In genomic region chr9:34456746-34457145, GRCh38 we compare ENCODE assay signal across 9 cellular contexts. TPM values are rescaled to one million over a fixed set of nuclear protein-coding genes. Genes with fewer than 3 reads are reported as not detected.
DNase-seq lines count a peak whose midpoint lies in the region; ATAC-seq and TF ChIP-seq lines count a peak whose summit lies in the region.
"Had no signal": no experiment of that assay in that cellular context is flagged by ENCODE, and none has a peak within 500 bp of the region (broad histone marks: within the 10 kb centered on the region; RNA-seq: fewer than 3 reads in every experiment).

No MANE protein-coding gene starts in this region.

- H3K9me3 ChIP-seq in heart left ventricle (no peaks in the 10 kb centered on the region), breast epithelium (no peaks in the 10 kb centered on the region), upper lobe of left lung (no peaks in the 10 kb centered on the region)

- H3K27me3 ChIP-seq in heart left ventricle (no peaks in the 10 kb centered on the region), breast epithelium (no peaks in the 10 kb centered on the region), mesendoderm (ENCODE audit: insufficient read depth, low read length, poor library complexity) (peaks cover 3% of the 10 kb centered on the region), upper lobe of left lung (no peaks in the 10 kb centered on the region)

- H2AK5ac ChIP-seq in mesendoderm (ENCODE audit: low read length) = no peak overlapping the region

- 30 to 50% (median 37%) methylated on average over 3 to 4 of the region's 4 CpGs for WGBS in heart left ventricle, 4 donors
- no CpG with 5 or more reads among the region's 4 CpGs for WGBS in mesendoderm (ENCODE audit: extremely low coverage, insufficient coverage, low lambda C conversion rate)
- WGBS in upper lobe of left lung, 2 donors = 58 to 80% methylated on average over 4 of the region's 4 CpGs

- TF ChIP-seq CTCF in heart left ventricle (IDR thresholded peaks at IDR 0.05) (no peak), breast epithelium (IDR thresholded peaks at IDR 0.05) (no peak), upper lobe of left lung (IDR thresholded peaks at IDR 0.05) (no peak)

- intact Hi-C loops in heart left ventricle (cut with DNase I) = loop anchor here in 3 of 10 donors (2.0 to 10.0 kb wide), 5 partner anchors 16 to 818 kb away; partner anchors contain the start of genes ENHO (in 1 of the 3), KIF24 (in 1 of the 3), NUDT2 (in 1 of the 3) and RPP25L (in 1 of the 3)
- intact Hi-C loops in left cardiac atrium (cut with DNase I) = no loop called here
- intact Hi-C loops in breast epithelium (cut with DNase I; ENCODE audit: low total_unique reads) = no loop called here

- H3K18ac ChIP-seq in mesendoderm (ENCODE audit: low read length) = no peak overlapping the region

- H2BK15ac ChIP-seq in mesendoderm (replicated peaks; ENCODE audit: low read depth) = no peak overlapping the region

- H3K79me1 ChIP-seq in mesendoderm (ENCODE audit: low read length) = peaks cover 9% of the 10 kb centered on the region

- peak overlapping the region; percentile 64 for H3K9ac ChIP-seq in mesendoderm (ENCODE audit: low read length)

- DNase-seq in heart left ventricle (no peak), left cardiac atrium (no peak), breast epithelium (ENCODE audit: low spot score in 2 of 2) (no peak), mesendoderm (peak; percentile 54), upper lobe of left lung (no peak), NOMO-1 (lab: John Stamatoyannopoulos, UW; ENCODE audit: unreplicated experiment in 2 of 2) (no peak), Kasumi-1 (lab: John Stamatoyannopoulos, UW) (no peak)

- H3K4me1 ChIP-seq in heart left ventricle (peaks cover 4 to 65% (median 54%) of the 10 kb centered on the region in 12 donors), breast epithelium (no peaks in the 10 kb centered on the region), mesendoderm (ENCODE audit: control insufficient read depth, low read depth, low read length) (peaks cover 9% of the 10 kb centered on the region), upper lobe of left lung (peaks cover 17 to 46% (median 37%) of the 10 kb centered on the region in 4 donors)

- H2BK120ac ChIP-seq in mesendoderm (ENCODE audit: low read depth, low read length) = no peak overlapping the region

- no peak for ATAC-seq in heart left ventricle
- ATAC-seq in left cardiac atrium = no peak
- no peak for ATAC-seq in upper lobe of left lung (ENCODE audit: low FRiP score in 2 of 2)
- no peak for ATAC-seq in GM21529 (IDR thresholded peaks at IDR 0.05; ENCODE audit: unreplicated experiment)

- H2BK5ac ChIP-seq in mesendoderm (ENCODE audit: low read length) = no peak overlapping the region

- peak overlapping the region; percentile 69 to 94 (median 84) for H3K27ac ChIP-seq in heart left ventricle
- H3K27ac ChIP-seq in breast epithelium = peak overlapping the region; percentile 75 to 87
- no peak overlapping the region for H3K27ac ChIP-seq in mesendoderm (ENCODE audit: low read depth, low read length)
- peak overlapping the region; percentile 56 to 90 (median 76) for H3K27ac ChIP-seq in upper lobe of left lung

- H3K36me3 ChIP-seq in heart left ventricle (no peaks in the 10 kb centered on the region), breast epithelium (no peaks in the 10 kb centered on the region), mesendoderm (ENCODE audit: control insufficient read depth, insufficient read depth, low read length) (no peaks in the 10 kb centered on the region), upper lobe of left lung (no peaks in the 10 kb centered on the region)

- H3K4me3 ChIP-seq in heart left ventricle (peak overlapping the region in 11 of 12 donors; percentile 65 to 99 (median 89)), breast epithelium (peak overlapping the region; percentile 78 to 88 (median 82)), mesendoderm (ENCODE audit: low read length) (no peak overlapping the region), upper lobe of left lung (peak overlapping the region in 3 of 4 donors; percentile 90 to 94 (median 94))

- no peak overlapping the region for H3K23ac ChIP-seq in mesendoderm (ENCODE audit: low read length)

- H3K79me2 ChIP-seq in mesendoderm (ENCODE audit: control insufficient read depth, insufficient read depth, low read length) = no peaks in the 10 kb centered on the region

- no peak overlapping the region for H4K8ac ChIP-seq in mesendoderm (ENCODE audit: low read depth, low read length)

- peak overlapping the region; percentile 68 for H3K56ac ChIP-seq in mesendoderm (ENCODE audit: low read length)

- no peak overlapping the region for H4K5ac ChIP-seq in mesendoderm (ENCODE audit: low read length)

- TF ChIP-seq EP300 in upper lobe of left lung (IDR thresholded peaks at IDR 0.05) = no peak

- peak overlapping the region; percentile 34 for H3K4me2 ChIP-seq in mesendoderm (ENCODE audit: low read length)

- no peak for TF ChIP-seq POLR2A in heart left ventricle (IDR thresholded peaks at IDR 0.05)
- TF ChIP-seq POLR2A in breast epithelium (IDR thresholded peaks at IDR 0.05) = no peak
- TF ChIP-seq POLR2A in upper lobe of left lung (IDR thresholded peaks at IDR 0.05) = no peak

- H3K4ac ChIP-seq in mesendoderm (ENCODE audit: low read depth, low read length) = no peak overlapping the region

RNA-seq across cellular contexts. Expression of gene FAM219A, which starts 1.6 kb away (rescaled TPM):
- total RNA-seq in heart left ventricle (10 to 100 TPM; 12.7 to 36.7 (median 25.9) TPM), left cardiac atrium (10 to 100 TPM; 22.7 to 27.9 TPM), breast epithelium (1 to 10 TPM; 8.2 to 9.2 (median 9.0) TPM), upper lobe of left lung (10 to 100 TPM; 10.0 to 33.0 (median 15.2) TPM)
- 10 to 100 TPM; 15.4 to 39.1 TPM for polyA plus RNA-seq in heart left ventricle
- polyA plus RNA-seq in mesendoderm (2013, experiment 1 of 2) = 7.3 TPM
- 7.0 TPM for polyA plus RNA-seq in mesendoderm (2013, experiment 2 of 2)

RNA-seq across cellular contexts. Expression of gene DNAI1, which starts 1.9 kb away (rescaled TPM):
- under 1 TPM in 2 of 9 donors, not detected in 7; 0.43 to 0.86 TPM for total RNA-seq in heart left ventricle
- under 1 TPM in 1 of 2 donors, not detected in 1; 0.36 TPM for polyA plus RNA-seq in heart left ventricle
- total RNA-seq in left cardiac atrium = under 1 TPM in 1 of 2 donors, not detected in 1; 0.29 TPM
- 1 to 10 TPM in 2 of 3 donors, not detected in 1; 1.6 to 3.2 TPM for total RNA-seq in breast epithelium
- polyA plus RNA-seq in mesendoderm (2013, experiment 1 of 2) = 0.07 TPM
- polyA plus RNA-seq in mesendoderm (2013, experiment 2 of 2) = 0.08 TPM
- total RNA-seq in upper lobe of left lung = 10 to 100 TPM in 3 of 6 donors, 1 to 10 TPM in 2, under 1 TPM in 1; 0.37 to 39.8 (median 9.7) TPM
- total RNA-seq: glomerular endothelial cell had no signal
